Comparison of ENCODE assay signal across 23 cellular contexts in the genomic region with DNA sequence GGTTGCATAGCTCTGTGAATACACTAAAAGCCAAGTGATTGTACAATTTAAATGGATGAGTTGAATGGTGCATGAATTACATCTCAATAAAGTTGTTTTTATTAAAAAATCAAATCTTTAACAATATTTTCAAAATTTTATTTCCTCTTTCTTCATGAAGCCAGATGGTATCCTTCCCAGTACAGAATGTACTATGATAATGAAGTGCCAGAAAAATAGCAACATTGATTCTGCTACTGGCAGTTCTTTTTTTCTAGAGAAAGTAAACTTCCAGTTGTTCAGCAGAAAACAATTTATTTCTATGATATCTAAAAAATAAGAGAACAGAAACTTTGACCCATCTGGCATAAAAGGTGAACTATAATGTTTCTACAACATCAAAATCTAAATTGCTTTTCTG.
"Had no signal": no experiment of that assay in that cellular context is flagged by ENCODE, and none has a peak within 500 bp of the region (broad histone marks: within the 10 kb centered on the region; RNA-seq: fewer than 3 reads in every experiment).

No MANE protein-coding gene starts in this region.

- H3K36me3 ChIP-seq: colonic mucosa, esophagus muscularis mucosa, esophagus squamous epithelium, gastrocnemius medialis, gastroesophageal sphincter, heart left ventricle had no signal

- H3K9me3 ChIP-seq: colonic mucosa, esophagus muscularis mucosa, esophagus squamous epithelium, gastrocnemius medialis, gastroesophageal sphincter, heart left ventricle had no signal

- H3K4me3 ChIP-seq: colonic mucosa, coronary artery, dorsolateral prefrontal cortex, esophagus muscularis mucosa, esophagus squamous epithelium, gastrocnemius medialis, gastroesophageal sphincter, heart left ventricle had no signal

- ATAC-seq: effector memory CD8-positive, alpha-beta T cell; esophagus mucosa; foreskin keratinocyte; gastrocnemius medialis; gastroesophageal sphincter; heart left ventricle had no signal

- H3K27ac ChIP-seq: colonic mucosa, coronary artery, epithelial cell of prostate, esophagus muscularis mucosa, esophagus squamous epithelium, foreskin keratinocyte, gastrocnemius medialis, gastroesophageal sphincter had no signal

- DNase-seq: colonic mucosa; cortex of kidney; dermis blood vessel endothelial cell; dorsolateral prefrontal cortex; effector CD4-positive, alpha-beta T cell; effector CD8-positive, alpha-beta T cell; effector memory CD4-positive, alpha-beta T cell; effector memory CD8-positive, alpha-beta T cell; endodermal cell; erythroblast; esophagus squamous epithelium; foreskin fibroblast; foreskin keratinocyte; foreskin melanocyte; gastrocnemius medialis; glutamatergic neuron; head of caudate nucleus; heart left ventricle had no signal

- H3K27me3 ChIP-seq: colonic mucosa, dorsolateral prefrontal cortex, esophagus muscularis mucosa, esophagus squamous epithelium, foreskin keratinocyte, gastrocnemius medialis, gastroesophageal sphincter, heart left ventricle had no signal

- H3K4me1 ChIP-seq: colonic mucosa, esophagus muscularis mucosa, esophagus squamous epithelium, foreskin keratinocyte, gastrocnemius medialis, gastroesophageal sphincter had no signal
